Comparison of ENCODE assay signal across 40 cellular contexts in the genomic region with DNA sequence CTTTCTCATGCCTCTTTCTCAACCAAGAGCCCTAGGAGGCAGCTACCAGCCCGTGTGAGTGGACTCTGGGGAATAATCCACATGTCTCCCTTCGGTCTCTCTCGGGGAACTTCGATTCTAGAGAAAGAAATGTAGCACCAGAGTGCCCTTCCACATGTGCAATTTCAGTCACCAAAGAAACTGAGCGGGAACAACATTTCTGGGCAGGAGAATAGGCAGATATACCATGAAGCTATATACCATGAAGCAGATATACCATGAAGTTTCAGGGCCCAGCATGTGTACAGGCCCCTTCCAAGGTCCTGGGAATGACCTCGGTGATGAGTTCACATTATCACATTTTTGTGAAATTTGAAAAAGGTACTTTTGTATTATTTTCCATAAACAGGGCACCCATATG.
"Had no signal": no experiment of that assay in that cellular context is flagged by ENCODE, and none has a peak within 500 bp of the region (broad histone marks: within the 10 kb centered on the region; RNA-seq: fewer than 3 reads in every experiment).

No MANE protein-coding gene starts in this region.

- H3K9me3 Mint-ChIP-seq: activated naive CD8-positive, alpha-beta T cell treated with anti-CD3 and anti-CD28 coated beads, Interleukin-2, amount 50 U/mL, for 24 hours; activated T-cell treated with anti-CD3 and anti-CD28 coated beads, Interleukin-2, amount 50 U/mL, for 24 hours; activated T-helper 17 cell treated with anti-CD3 and anti-CD28 coated beads, Interleukin-2, amount 50 U/mL, for 72 hours; activated T-helper 2 cell treated with anti-CD3 and anti-CD28 coated beads, Interferon-gamma antibody, Interleukin-2, Interleukin-4, amounts not matched to agents 10 μg/mL and 5 μg/mL and 100 μg/mL, durations not matched to agents 14 hours and 24 hours and 36 hours had no signal

- ATAC-seq: activated naive CD4-positive, alpha-beta T cell treated with anti-CD3 and anti-CD28 coated beads, Interleukin-2, amount 50 U/mL, for 72 hours; activated naive CD8-positive, alpha-beta T cell treated with anti-CD3 and anti-CD28 coated beads, Interleukin-2, amount 50 U/mL, for 24 hours; activated T-cell treated with anti-CD3 and anti-CD28 coated beads, Interleukin-2, amount 50 U/mL, for 4 hours; activated T-cell treated with anti-CD3 and anti-CD28 coated beads, Interleukin-2, amount 50 U/mL, for 72 hours; activated T-helper 17 cell treated with anti-CD3 and anti-CD28 coated beads, Interleukin-2, amount 50 U/mL, for 72 hours; body of pancreas had no signal

- DNase-seq: activated effector memory CD4-positive, alpha-beta T cell treated with anti-CD3 and anti-CD28 coated beads, Interleukin-2, amount 50 U/mL, for 16 hours; activated effector memory CD4-positive, alpha-beta T cell treated with Interleukin-2 at 50 U/mL for 16 hours; activated gamma-delta T cell; activated gamma-delta T cell treated with Interleukin-2 at 50 U/mL for 16 hours; activated naive CD4-positive, alpha-beta T cell; activated naive CD4-positive, alpha-beta T cell treated with anti-CD3 and anti-CD28 coated beads for 36 hours; activated naive CD4-positive, alpha-beta T cell treated with anti-CD3 and anti-CD28 coated beads, Interleukin-2, amount 10 ng/mL, durations not matched to agents 7 days and 5 days; activated naive CD4-positive, alpha-beta T cell treated with anti-CD3 and anti-CD28 coated beads, Interleukin-2, amount 50 U/mL, for 16 hours; activated naive CD4-positive, alpha-beta T cell treated with Interleukin-2 at 50 U/mL for 16 hours; activated naive CD8-positive, alpha-beta T cell treated with anti-CD3 and anti-CD28 coated beads for 36 hours; activated naive CD8-positive, alpha-beta T cell treated with anti-CD3 and anti-CD28 coated beads, Interleukin-2, amount 10 ng/mL, durations not matched to agents 7 days and 5 days; activated naive CD8-positive, alpha-beta T cell treated with anti-CD3 and anti-CD28 coated beads, Interleukin-2, amount 50 U/mL, for 24 hours; activated T-cell treated with anti-CD3 and anti-CD28 coated beads, Interleukin-2, amount 50 U/mL, for 24 hours; activated T-cell treated with anti-CD3 and anti-CD28 coated beads, Interleukin-2, amount 50 U/mL, for 4 hours; activated T-cell treated with anti-CD3 and anti-CD28 coated beads, Interleukin-2, amount 50 U/mL, for 48 hours; activated T-cell treated with anti-CD3 and anti-CD28 coated beads, Interleukin-2, amount 50 U/mL, for 72 hours; adrenal gland; amniotic stem cell; amygdala; anterior cingulate cortex; aorta; body of pancreas; brain microvascular endothelial cell; caudate nucleus; central memory CD4-positive, alpha-beta T cell; cerebellar nuclear complex had no signal

- H3K4me3 Mint-ChIP-seq: activated naive CD4-positive, alpha-beta T cell treated with anti-CD3 and anti-CD28 coated beads for 36 hours; activated naive CD4-positive, alpha-beta T cell treated with anti-CD3 and anti-CD28 coated beads, Interleukin-2, amount 10 ng/mL, durations not matched to agents 7 days and 5 days; activated naive CD4-positive, alpha-beta T cell treated with anti-CD3 and anti-CD28 coated beads, Interleukin-2, amount 50 U/mL, for 24 hours; activated naive CD8-positive, alpha-beta T cell; activated naive CD8-positive, alpha-beta T cell treated with anti-CD3 and anti-CD28 coated beads for 36 hours; activated naive CD8-positive, alpha-beta T cell treated with anti-CD3 and anti-CD28 coated beads, Interleukin-2, amount 10 ng/mL, durations not matched to agents 7 days and 5 days; activated naive CD8-positive, alpha-beta T cell treated with anti-CD3 and anti-CD28 coated beads, Interleukin-2, amount 50 U/mL, for 24 hours; activated T-cell treated with anti-CD3 and anti-CD28 coated beads, Interleukin-2, amount 50 U/mL, for 24 hours; activated T-cell treated with anti-CD3 and anti-CD28 coated beads, Interleukin-2, amount 50 U/mL, for 4 hours; activated T-cell treated with anti-CD3 and anti-CD28 coated beads, Interleukin-2, amount 50 U/mL, for 72 hours; activated T-helper 1 cell treated with anti-CD3 and anti-CD28 coated beads, Interleukin-12 subunit alpha, Interleukin-12 subunit beta, Interleukin-2, Interleukin-4 antibody, amounts not matched to agents 30 ng/mL and 10 ng/mL and 1 ng/mL, durations not matched to agents 14 hours and 24 hours and 36 hours; activated T-helper 17 cell treated with anti-CD3 and anti-CD28 coated beads, Interleukin-2, amount 50 U/mL, for 72 hours; brain; central memory CD8-positive, alpha-beta T cell had no signal

- H3K27me3 ChIP-seq: adrenal gland, ascending aorta, body of pancreas, brain microvascular endothelial cell, breast epithelium, cardiac muscle cell had no signal

- H3K27ac Mint-ChIP-seq: activated naive CD4-positive, alpha-beta T cell treated with anti-CD3 and anti-CD28 coated beads for 36 hours; activated naive CD4-positive, alpha-beta T cell treated with anti-CD3 and anti-CD28 coated beads, Interleukin-2, amount 10 ng/mL, durations not matched to agents 7 days and 5 days; activated naive CD4-positive, alpha-beta T cell treated with anti-CD3 and anti-CD28 coated beads, Interleukin-2, amount 50 U/mL, for 24 hours; activated naive CD4-positive, alpha-beta T cell treated with anti-CD3 and anti-CD28 coated beads, Interleukin-2, amount 50 U/mL, for 72 hours; activated naive CD8-positive, alpha-beta T cell; activated naive CD8-positive, alpha-beta T cell treated with anti-CD3 and anti-CD28 coated beads for 36 hours; activated naive CD8-positive, alpha-beta T cell treated with anti-CD3 and anti-CD28 coated beads, Interleukin-2, amount 10 ng/mL, durations not matched to agents 7 days and 5 days; activated naive CD8-positive, alpha-beta T cell treated with anti-CD3 and anti-CD28 coated beads, Interleukin-2, amount 50 U/mL, for 24 hours; activated T-cell treated with anti-CD3 and anti-CD28 coated beads, Interleukin-2, amount 50 U/mL, for 24 hours; activated T-cell treated with anti-CD3 and anti-CD28 coated beads, Interleukin-2, amount 50 U/mL, for 72 hours; activated T-helper 1 cell treated with anti-CD3 and anti-CD28 coated beads, Interleukin-12 subunit alpha, Interleukin-12 subunit beta, Interleukin-2, Interleukin-4 antibody, amounts not matched to agents 30 ng/mL and 10 ng/mL and 1 ng/mL, durations not matched to agents 14 hours and 24 hours and 36 hours; activated T-helper 17 cell treated with anti-CD3 and anti-CD28 coated beads, Interleukin-2, amount 50 U/mL, for 72 hours; activated T-helper 2 cell treated with anti-CD3 and anti-CD28 coated beads, Interferon-gamma antibody, Interleukin-2, Interleukin-4, amounts not matched to agents 10 μg/mL and 5 μg/mL and 100 μg/mL, durations not matched to agents 14 hours and 24 hours and 36 hours; brain had no signal

- H3K4me1 Mint-ChIP-seq: activated naive CD4-positive, alpha-beta T cell treated with anti-CD3 and anti-CD28 coated beads, Interleukin-2, amount 10 ng/mL, durations not matched to agents 7 days and 5 days; activated naive CD4-positive, alpha-beta T cell treated with anti-CD3 and anti-CD28 coated beads, Interleukin-2, amount 50 U/mL, for 24 hours; activated naive CD8-positive, alpha-beta T cell treated with anti-CD3 and anti-CD28 coated beads for 36 hours; activated naive CD8-positive, alpha-beta T cell treated with anti-CD3 and anti-CD28 coated beads, Interleukin-2, amount 10 ng/mL, durations not matched to agents 7 days and 5 days; activated naive CD8-positive, alpha-beta T cell treated with anti-CD3 and anti-CD28 coated beads, Interleukin-2, amount 50 U/mL, for 24 hours; activated T-helper 17 cell treated with anti-CD3 and anti-CD28 coated beads, Interleukin-2, amount 50 U/mL, for 72 hours; central memory CD8-positive, alpha-beta T cell had no signal

- H3K4me3 ChIP-seq: adrenal gland, ascending aorta, body of pancreas, breast epithelium, cardiac muscle cell had no signal

- FAIRE-seq: astrocyte, bronchial epithelial cell, colon had no signal

- H3K36me3 Mint-ChIP-seq: activated naive CD4-positive, alpha-beta T cell treated with anti-CD3 and anti-CD28 coated beads, Interleukin-2, amount 10 ng/mL, durations not matched to agents 7 days and 5 days; activated naive CD4-positive, alpha-beta T cell treated with anti-CD3 and anti-CD28 coated beads, Interleukin-2, amount 50 U/mL, for 24 hours; activated naive CD8-positive, alpha-beta T cell; activated naive CD8-positive, alpha-beta T cell treated with anti-CD3 and anti-CD28 coated beads for 36 hours; activated naive CD8-positive, alpha-beta T cell treated with anti-CD3 and anti-CD28 coated beads, Interleukin-2, amount 10 ng/mL, durations not matched to agents 7 days and 5 days had no signal

- H3K27ac ChIP-seq: adrenal gland, ascending aorta, body of pancreas, brain microvascular endothelial cell, breast epithelium, cardiac muscle cell had no signal

- H3K36me3 ChIP-seq: adrenal gland, ascending aorta, brain microvascular endothelial cell, breast epithelium, cardiac muscle cell had no signal

- H3K9me3 ChIP-seq: adrenal gland, ascending aorta, body of pancreas, breast epithelium had no signal

- H3K4me1 ChIP-seq: adrenal gland, ascending aorta, breast epithelium had no signal

- H3K27me3 Mint-ChIP-seq: activated naive CD4-positive, alpha-beta T cell treated with anti-CD3 and anti-CD28 coated beads, Interleukin-2, amount 10 ng/mL, durations not matched to agents 7 days and 5 days; activated naive CD4-positive, alpha-beta T cell treated with anti-CD3 and anti-CD28 coated beads, Interleukin-2, amount 50 U/mL, for 24 hours; activated naive CD8-positive, alpha-beta T cell; activated naive CD8-positive, alpha-beta T cell treated with anti-CD3 and anti-CD28 coated beads for 36 hours; activated naive CD8-positive, alpha-beta T cell treated with anti-CD3 and anti-CD28 coated beads, Interleukin-2, amount 10 ng/mL, durations not matched to agents 7 days and 5 days; activated naive CD8-positive, alpha-beta T cell treated with anti-CD3 and anti-CD28 coated beads, Interleukin-2, amount 50 U/mL, for 24 hours; activated T-cell treated with anti-CD3 and anti-CD28 coated beads, Interleukin-2, amount 50 U/mL, for 24 hours; activated T-helper 17 cell treated with anti-CD3 and anti-CD28 coated beads, Interleukin-2, amount 50 U/mL, for 72 hours; brain; central memory CD8-positive, alpha-beta T cell had no signal
